Comparison of ENCODE assay signal across 30 cellular contexts in the genomic region with DNA sequence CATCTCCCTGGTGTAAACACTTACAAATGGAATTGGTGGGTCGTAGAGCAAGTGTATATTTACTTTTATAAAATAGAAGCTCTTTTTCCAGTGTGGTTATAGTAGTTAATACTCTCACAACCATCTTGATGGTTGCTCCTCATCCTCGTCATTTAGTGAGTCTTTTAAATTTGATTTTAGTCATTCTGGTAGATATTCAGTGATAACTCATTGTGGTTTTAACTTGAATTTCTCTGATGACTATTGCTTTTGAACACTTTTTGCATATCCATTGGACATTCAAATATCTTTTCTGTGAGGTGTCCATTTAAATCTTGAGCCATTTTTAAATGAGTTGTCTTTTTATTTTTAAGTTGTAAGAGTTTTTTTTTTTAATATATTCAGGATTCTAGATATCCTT.
"Had no signal": no experiment of that assay in that cellular context is flagged by ENCODE, and none has a peak within 500 bp of the region (broad histone marks: within the 10 kb centered on the region; RNA-seq: fewer than 3 reads in every experiment).

No MANE protein-coding gene starts in this region.

- DNase-seq: effector CD8-positive, alpha-beta T cell; endodermal cell; foreskin melanocyte; glutamatergic neuron; heart right ventricle; hippocampal formation; left cardiac atrium; left lung; mammary epithelial cell; mesendoderm; midbrain; naive thymus-derived CD4-positive, alpha-beta T cell; nucleus accumbens; stimulated activated CD4-positive, alpha-beta T cell treated with anti-CD3 and anti-CD28 coated beads, Interleukin-12 subunit alpha, Interleukin-12 subunit beta, amount 100 ng/mL, for 4 hours; stimulated activated CD4-positive, alpha-beta T cell treated with anti-CD3 and anti-CD28 coated beads, Interleukin-1b, Interleukin-23, amount 100 ng/mL, for 48 hours; stimulated activated CD4-positive, alpha-beta T cell treated with anti-CD3 and anti-CD28 coated beads, Interleukin-4, amount 100 ng/mL, for 1 hour; stimulated activated CD8-positive, alpha-beta memory T cell treated with anti-CD3 and anti-CD28 coated beads, Interleukin-4, amount 100 ng/mL, for 48 hours; stimulated activated naive CD4-positive, alpha-beta T cell; stimulated activated naive CD8-positive, alpha-beta T cell treated with anti-CD3 and anti-CD28 coated beads, Interleukin-15, amount 100 ng/mL, for 72 hours; transverse colon had no signal

- H3K4me1 ChIP-seq: left lung, prostate gland, suprapubic skin, vagina had no signal

- H3K4me3 Mint-ChIP-seq: dendritic cell treated with granulocyte-macrophage colony-stimulating factor and Interleukin-4, amounts not matched to agents 40 ng/mL and 50 ng/mL, for 4 days; endodermal cell; naive thymus-derived CD4-positive, alpha-beta T cell; nephron; stimulated activated naive CD8-positive, alpha-beta T cell treated with anti-CD3 and anti-CD28 coated beads, Interleukin-15, amount 100 ng/mL, for 72 hours had no signal

- H3K36me3 ChIP-seq: heart right ventricle, left lung, prostate gland, right atrium auricular region, suprapubic skin, transverse colon, vagina had no signal

- H3K27me3 Mint-ChIP-seq: dendritic cell treated with granulocyte-macrophage colony-stimulating factor and Interleukin-4, amounts not matched to agents 40 ng/mL and 50 ng/mL, for 4 days had no signal

- H3K27ac ChIP-seq: epithelial cell of prostate, left lung, prostate gland, right atrium auricular region, suprapubic skin, vagina had no signal

- H3K27me3 ChIP-seq: heart right ventricle, left lung, right atrium auricular region, suprapubic skin, transverse colon, vagina had no signal

- H3K27ac Mint-ChIP-seq: dendritic cell treated with granulocyte-macrophage colony-stimulating factor and Interleukin-4, amounts not matched to agents 40 ng/mL and 50 ng/mL, for 4 days; endodermal cell; naive thymus-derived CD4-positive, alpha-beta T cell; nephron; stimulated activated naive CD8-positive, alpha-beta T cell treated with anti-CD3 and anti-CD28 coated beads, Interleukin-15, amount 100 ng/mL, for 72 hours had no signal

- H3K4me3 ChIP-seq: heart right ventricle, left lung, prostate gland, right atrium auricular region, smooth muscle cell, suprapubic skin, transverse colon, vagina had no signal

- H3K4me1 Mint-ChIP-seq: endodermal cell; naive thymus-derived CD4-positive, alpha-beta T cell; nephron; stimulated activated naive CD8-positive, alpha-beta T cell treated with anti-CD3 and anti-CD28 coated beads, Interleukin-15, amount 100 ng/mL, for 72 hours had no signal

- ATAC-seq: esophagus mucosa; heart right ventricle; left cardiac atrium; left lung; naive thymus-derived CD4-positive, alpha-beta T cell; sciatic nerve; stimulated activated naive CD8-positive, alpha-beta T cell treated with anti-CD3 and anti-CD28 coated beads, Interleukin-15, amount 100 ng/mL, for 72 hours had no signal
